In the genomic region with DNA sequence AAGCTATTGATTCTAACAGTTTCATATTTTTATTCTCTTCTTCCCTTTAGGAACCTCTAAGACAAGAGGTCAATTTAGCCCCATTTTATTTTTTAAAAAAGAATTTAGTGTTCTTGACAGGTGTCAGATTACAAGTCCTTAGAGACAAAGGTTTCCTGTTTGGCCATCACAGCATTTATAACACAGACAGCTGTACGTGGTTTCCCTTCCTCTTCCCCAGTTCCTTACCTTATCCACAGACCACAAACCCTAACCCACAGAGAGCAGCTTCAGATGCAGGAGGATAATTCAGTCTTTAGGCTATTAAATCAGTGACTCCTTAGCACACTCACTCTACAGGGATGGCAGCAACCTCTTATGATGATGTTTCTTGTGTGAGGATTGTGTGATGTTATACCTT, we compare ENCODE assay signal across 1 cellular context.
TF ChIP-seq lines count a peak whose summit lies in the region.

No MANE protein-coding gene starts in this region.

TF ChIP-seq in HepG2, 621 proteins besides CTCF, POLR2A, EP300 and RAD21 (continued from another document):
- TF ChIP-seq, protein P1, sequence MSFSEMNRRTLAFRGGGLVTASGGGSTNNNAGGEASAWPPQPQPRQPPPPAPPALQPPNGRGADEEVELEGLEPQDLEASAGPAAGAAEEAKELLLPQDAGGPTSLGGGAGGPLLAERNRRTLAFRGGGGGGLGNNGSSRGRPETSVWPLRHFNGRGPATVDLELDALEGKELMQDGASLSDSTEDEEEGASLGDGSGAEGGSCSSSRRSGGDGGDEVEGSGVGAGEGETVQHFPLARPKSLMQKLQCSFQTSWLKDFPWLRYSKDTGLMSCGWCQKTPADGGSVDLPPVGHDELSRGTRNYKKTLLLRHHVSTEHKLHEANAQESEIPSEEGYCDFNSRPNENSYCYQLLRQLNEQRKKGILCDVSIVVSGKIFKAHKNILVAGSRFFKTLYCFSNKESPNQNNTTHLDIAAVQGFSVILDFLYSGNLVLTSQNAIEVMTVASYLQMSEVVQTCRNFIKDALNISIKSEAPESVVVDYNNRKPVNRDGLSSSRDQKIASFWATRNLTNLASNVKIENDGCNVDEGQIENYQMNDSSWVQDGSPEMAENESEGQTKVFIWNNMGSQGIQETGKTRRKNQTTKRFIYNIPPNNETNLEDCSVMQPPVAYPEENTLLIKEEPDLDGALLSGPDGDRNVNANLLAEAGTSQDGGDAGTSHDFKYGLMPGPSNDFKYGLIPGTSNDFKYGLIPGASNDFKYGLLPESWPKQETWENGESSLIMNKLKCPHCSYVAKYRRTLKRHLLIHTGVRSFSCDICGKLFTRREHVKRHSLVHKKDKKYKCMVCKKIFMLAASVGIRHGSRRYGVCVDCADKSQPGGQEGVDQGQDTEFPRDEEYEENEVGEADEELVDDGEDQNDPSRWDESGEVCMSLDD (CRISPR knock-in tag; IDR thresholded peaks at IDR 0.05; ENCODE audit: borderline replicate concordance) = no peak
